17 cellular contexts compared by ENCODE assay signal in genomic region chr4:147969573-147969972, GRCh38.
DNase-seq lines count a peak whose midpoint lies in the region; ATAC-seq and TF ChIP-seq lines count a peak whose summit lies in the region.
"Had no signal": no experiment of that assay in that cellular context is flagged by ENCODE, and none has a peak within 500 bp of the region (broad histone marks: within the 10 kb centered on the region; RNA-seq: fewer than 3 reads in every experiment).

No MANE protein-coding gene starts in this region.

- no peaks in the 10 kb centered on the region for H3K4me1 ChIP-seq in colonic mucosa

- H3K4me3 ChIP-seq in colonic mucosa = no peak overlapping the region
- H3K4me3 ChIP-seq: psoas muscle had no signal

- peaks cover 28% of the 10 kb centered on the region for H3K4me1 Mint-ChIP-seq in nephron progenitor cell

- no peaks in the 10 kb centered on the region for H3K27me3 ChIP-seq in colonic mucosa

- peaks cover 63% of the 10 kb centered on the region for H3K36me3 Mint-ChIP-seq in nephron progenitor cell (ENCODE audit: low read depth)

- ATAC-seq in GM18907 (IDR thresholded peaks at IDR 0.05; ENCODE audit: unreplicated experiment) (peak; percentile 49), HG02642 (IDR thresholded peaks at IDR 0.05; ENCODE audit: poor library complexity, unreplicated experiment) (peak; percentile 63), Right ventricle myocardium inferior (no peak)
- ATAC-seq: PC-3 had no signal

- DNase-seq in SK-N-DZ (ENCODE audit: low spot score) (peak; percentile 15), nephron progenitor cell (no peak), colonic mucosa (no peak), NCI-H526 (lab: John Stamatoyannopoulos, UW) (no peak), Right ventricle myocardium inferior (ENCODE audit: missing footprints) (no peak), KG1 (lab: John Stamatoyannopoulos, UW) (no peak)
- DNase-seq: activated CD4-positive, alpha-beta T cell treated with anti-CD3 and anti-CD28 coated beads, Interleukin-2, amount 50 U/mL, for 4 hours; activated effector memory CD4-positive, alpha-beta T cell treated with Interleukin-2 at 50 U/mL for 16 hours; NCI-H2107; PC-3; psoas muscle; stimulated activated CD4-positive, alpha-beta T cell treated with anti-CD3 and anti-CD28 coated beads, Interleukin-4, amount 100 ng/mL, for 1 hour; T-helper 2 cell had no signal

- H3K36me3 ChIP-seq in colonic mucosa = no peaks in the 10 kb centered on the region

- peaks cover 8% of the 10 kb centered on the region for H3K9me3 Mint-ChIP-seq in nephron progenitor cell
- H3K9me3 Mint-ChIP-seq: stimulated activated naive CD8-positive, alpha-beta T cell treated with anti-CD3 and anti-CD28 coated beads, Interleukin-15, Interleukin-2, amounts not matched to agents 100 ng/mL and 50 ng/mL, for 24 hours had no signal

- peak overlapping the region; percentile 87 for H3K27ac Mint-ChIP-seq in nephron progenitor cell
- H3K27ac Mint-ChIP-seq: stimulated activated naive CD8-positive, alpha-beta T cell treated with anti-CD3 and anti-CD28 coated beads, Interleukin-15, Interleukin-2, amounts not matched to agents 100 ng/mL and 50 ng/mL, for 24 hours had no signal

- H3K27ac ChIP-seq in colonic mucosa = no peak overlapping the region
- H3K27ac ChIP-seq: epithelial cell of prostate had no signal

- H3K4me3 Mint-ChIP-seq in nephron progenitor cell = no peak overlapping the region
- H3K4me3 Mint-ChIP-seq: stimulated activated naive CD8-positive, alpha-beta T cell treated with anti-CD3 and anti-CD28 coated beads, Interleukin-15, Interleukin-2, amounts not matched to agents 100 ng/mL and 50 ng/mL, for 24 hours had no signal

- H3K27me3 Mint-ChIP-seq in nephron progenitor cell (ENCODE audit: low read depth, poor library complexity) = peaks cover 2% of the 10 kb centered on the region
- H3K27me3 Mint-ChIP-seq: stimulated activated naive CD8-positive, alpha-beta T cell treated with anti-CD3 and anti-CD28 coated beads, Interleukin-15, Interleukin-2, amounts not matched to agents 100 ng/mL and 50 ng/mL, for 24 hours had no signal

- no peak for TF ChIP-seq CTCF in nephron progenitor cell (IDR thresholded peaks at IDR 0.05)
- no peak for TF ChIP-seq CTCF in colonic mucosa (IDR thresholded peaks at IDR 0.05)

- intact Hi-C loops in colonic mucosa (cut with DNase I) (no loop called here), Right ventricle myocardium inferior (cut with DNase I) (no loop called here)

- H3K9ac ChIP-seq in colonic mucosa (ENCODE audit: low read depth in 2 of 2, low read length in 2 of 2) = no peak overlapping the region

- no peaks in the 10 kb centered on the region for H3K9me3 ChIP-seq in colonic mucosa
- H3K9me3 ChIP-seq: psoas muscle had no signal
